In the genomic region with DNA sequence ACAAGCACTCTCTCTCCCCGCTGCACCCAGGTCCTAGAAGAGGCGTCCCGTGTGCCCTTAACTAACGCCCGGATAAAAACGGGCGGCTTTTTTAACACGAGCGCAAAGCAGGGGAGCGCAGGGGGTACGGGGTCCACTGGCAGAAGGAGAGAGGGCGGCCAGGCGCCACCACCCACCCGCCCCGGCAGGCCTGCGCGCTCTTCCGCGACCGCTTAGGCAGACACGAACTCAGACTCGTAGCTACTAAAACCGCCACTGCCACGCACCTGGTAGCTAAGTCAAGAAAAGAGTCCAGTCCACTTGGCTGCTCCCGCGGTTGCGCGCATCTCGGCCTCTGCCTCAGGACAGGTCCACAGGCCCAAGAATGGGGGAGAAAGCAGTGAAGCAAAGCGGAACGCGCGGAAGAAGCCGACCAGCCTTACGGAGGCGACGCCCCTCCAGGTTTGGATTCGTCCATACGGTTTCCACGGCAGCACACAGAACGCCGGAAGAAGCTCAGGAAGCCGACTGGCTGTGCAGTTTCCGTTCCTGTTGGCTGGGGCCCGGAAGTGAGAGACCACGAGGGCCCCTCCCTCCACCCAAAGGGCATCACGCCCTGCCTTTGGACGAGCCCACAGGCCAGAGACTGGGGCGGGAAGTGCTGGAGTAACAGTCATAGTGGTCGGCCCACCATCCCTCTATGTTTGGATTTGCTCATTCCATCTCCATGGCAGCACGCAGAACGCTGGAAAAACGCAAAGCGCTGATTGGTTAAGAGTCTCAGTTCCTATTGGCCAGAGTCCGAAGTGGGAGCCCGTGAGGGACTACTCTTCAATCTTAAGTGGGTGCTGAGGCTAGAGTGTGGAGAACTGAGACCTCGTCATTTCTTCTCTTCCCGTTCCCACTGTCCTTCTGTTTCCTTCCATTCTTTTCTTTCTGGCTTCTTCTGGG, we compare ENCODE assay signal across 8 cellular contexts. TPM values are rescaled to one million over a fixed set of nuclear protein-coding genes. Genes with fewer than 3 reads are reported as not detected.
DNase-seq lines count a peak whose midpoint lies in the region; ATAC-seq and TF ChIP-seq lines count a peak whose summit lies in the region.

A gene (minus strand): TSS at position 354 of the 930 bp plus-strand sequence. CDS start 7,344 bp downstream, outside the sequence.

- H2AK5ac ChIP-seq in trophoblast cell (ENCODE audit: low read length): no peak within 1 kb of the TSS

- no peak within 1 kb of the TSS for H3K23ac ChIP-seq in trophoblast cell (ENCODE audit: low read length)

- peak within 1 kb of the TSS; percentile 66 for H2BK12ac ChIP-seq in trophoblast cell (ENCODE audit: low read length)

- intact Hi-C loops in cardiac septum (cut with DNase I) (loop anchor here (1.0 to 5.0 kb wide), 4 partner anchors 51 to 137 kb away; no protein-coding TSS in a partner anchor), transverse colon (cut with DNase I; ENCODE audit: low total_unique reads) (no loop called here)

- no peak within 1 kb of the TSS for H3K18ac ChIP-seq in trophoblast cell (ENCODE audit: low read length)

- H3K4me3 ChIP-seq in GM12865 (ENCODE audit: low read depth, low read length) (peak within 1 kb of the TSS; percentile 72), adipocyte (ENCODE audit: low read length) (peak within 1 kb of the TSS; percentile 96), trophoblast cell (ENCODE audit: low read depth, low read length) (peak within 1 kb of the TSS; percentile 84), transverse colon (peak within 1 kb of the TSS; percentile 69 to 84 (median 79))

- no peak within 1 kb of the TSS for H3K4ac ChIP-seq in trophoblast cell (ENCODE audit: low read depth, low read length)

- H3K4me1 ChIP-seq in adipocyte (ENCODE audit: control insufficient read depth, insufficient read depth, low read length) (peaks cover 6% of the 10 kb centered on the region), trophoblast cell (ENCODE audit: control insufficient read depth in 1 of 2, insufficient read depth in 2 of 2, low read length in 2 of 2) (peaks cover 5 to 6% of the 10 kb centered on the region in 2 experiments), transverse colon (peaks cover 7 to 14% (median 11%) of the 10 kb centered on the region in 4 donors)

- H3K36me3 ChIP-seq in adipocyte (ENCODE audit: control insufficient read depth, insufficient read depth, low read length, severe bottlenecking) (no peaks in the 10 kb centered on the region), trophoblast cell (ENCODE audit: control insufficient read depth in 1 of 2, insufficient read depth in 2 of 2, low read length in 2 of 2) (no peaks in the 10 kb centered on the region), transverse colon (no peaks in the 10 kb centered on the region)

- no peak within 1 kb of the TSS for H3K14ac ChIP-seq in trophoblast cell (ENCODE audit: low read length)

- H4K8ac ChIP-seq in trophoblast cell (ENCODE audit: low read depth, low read length): peak within 1 kb of the TSS; percentile 52

- peak; percentile 96 for ATAC-seq in HG02763 (IDR thresholded peaks at IDR 0.05; ENCODE audit: unreplicated experiment)

- peak within 1 kb of the TSS; percentile 85 for H2AFZ ChIP-seq in trophoblast cell (ENCODE audit: insufficient read depth, low read length, poor library complexity)

- TF ChIP-seq EP300 in transverse colon (IDR thresholded peaks at IDR 0.05; ENCODE audit: low read depth): no peak

- H3K9me3 ChIP-seq in adipocyte (ENCODE audit: control insufficient read depth, low read length) (no peaks in the 10 kb centered on the region), trophoblast cell (ENCODE audit: insufficient read depth, low read depth, low read length) (no peaks in the 10 kb centered on the region), transverse colon (no peaks in the 10 kb centered on the region)

- peak within 1 kb of the TSS; percentile 4 for H3K27ac ChIP-seq in trophoblast cell (ENCODE audit: low read depth, low read length)
- peak within 1 kb of the TSS; percentile 87 to 97 (median 92) for H3K27ac ChIP-seq in transverse colon

- peaks cover 2% of the 10 kb centered on the region for H3K79me2 ChIP-seq in trophoblast cell (ENCODE audit: control insufficient read depth, insufficient read depth, low read length, poor library complexity)

- in situ Hi-C loops in transverse colon (cut with MboI; ENCODE audit: low pct_ligation_motif_present in 1 of 4, low pct_unique_long_range_greater_than_20kb in 1 of 4, low sequenced_read_pairs in 3 of 4): no loop called here

- no peaks in the 10 kb centered on the region for H3K79me1 ChIP-seq in trophoblast cell (ENCODE audit: low read length)

- DNase-seq in GM12865 (ENCODE audit: low read depth): peak; percentile 100
- DNase-seq in NCI-H1417 treated with DMSO at 0.1 percent for 48 hours (lab: John Stamatoyannopoulos, UW): peak; percentile 81
- peak; percentile 99 for DNase-seq in SW480 (ENCODE audit: low spot score)
- peak; percentile 100 for DNase-seq in adipocyte (ENCODE audit: low read depth)
- peak; percentile 99 for DNase-seq in cardiac septum (ENCODE audit: low spot score)
- DNase-seq in trophoblast cell: peak; percentile 99 to 100
- DNase-seq in transverse colon: peak; percentile 97

- H4K91ac ChIP-seq in trophoblast cell (ENCODE audit: low read depth, low read length): peak within 1 kb of the TSS; percentile 38

- peak within 1 kb of the TSS; percentile 91 for H3K4me2 ChIP-seq in trophoblast cell (ENCODE audit: low read length)

- H3K9ac ChIP-seq in adipocyte (ENCODE audit: low read length) (peak within 1 kb of the TSS; percentile 87), trophoblast cell (ENCODE audit: low read length) (peak within 1 kb of the TSS; percentile 45)

- no peaks in the 10 kb centered on the region for H3K27me3 ChIP-seq in adipocyte (replicated peaks; ENCODE audit: control insufficient read depth, insufficient read depth, low read length)
- H3K27me3 ChIP-seq in trophoblast cell (ENCODE audit: insufficient read depth, low read length): no peaks in the 10 kb centered on the region
- H3K27me3 ChIP-seq in transverse colon: no peaks in the 10 kb centered on the region

- TF ChIP-seq POLR2A in transverse colon (IDR thresholded peaks at IDR 0.05): peak; percentile 67

- peak within 1 kb of the TSS; percentile 14 for H2BK5ac ChIP-seq in trophoblast cell (ENCODE audit: low read depth, low read length, poor library complexity)

- no peak within 1 kb of the TSS for H2BK120ac ChIP-seq in trophoblast cell (ENCODE audit: insufficient read depth, low read length, poor library complexity)

- TF ChIP-seq CTCF in GM12865 (IDR thresholded peaks at IDR 0.05; ENCODE audit: insufficient read depth, low read depth, low read length, missing control alignments) (no peak), transverse colon (IDR thresholded peaks at IDR 0.05) (no peak)

- H4K12ac ChIP-seq in trophoblast cell (ENCODE audit: low read depth, low read length): peak within 1 kb of the TSS; percentile 1

- no CpG with 5 or more reads among the region's 58 CpGs for WGBS in trophoblast cell (ENCODE audit: extremely low coverage, insufficient coverage, insufficient read length)
- 0 to 1% methylated on average over 8 to 52 of the region's 58 CpGs for WGBS in transverse colon (ENCODE audit: low coverage in 1 of 2), 2 donors

RNA-seq across cellular contexts. Expression of the gene that starts here (rescaled TPM):
- total RNA-seq in cardiac septum: 5.1 TPM
- polyA plus RNA-seq in trophoblast cell (2013): 2.4 and 2.6 TPM in 2 replicates
- 10 to 100 TPM in 2 of 4 donors, 1 to 10 TPM in 2; 4.1 to 19.2 (median 11.7) TPM for total RNA-seq in transverse colon

Comparison
In these comparisons a context has a peak if more than half of its experiments do, and no peak if none do; other contexts are left out.
1. Peak in every context shown above with its lines: DNase-seq, ATAC-seq, H3K4me3 ChIP-seq and H3K27ac ChIP-seq.